ENCODE assay signal across 8 cellular contexts in genomic region chr4:38667005-38667771, GRCh38. TPM values are rescaled to one million over a fixed set of nuclear protein-coding genes. Genes with fewer than 3 reads are reported as not detected.
A peak's percentile ranks its signal among the peaks of the same experiment; 100 is the strongest.
DNase-seq lines count a peak whose midpoint lies in the region; ATAC-seq and TF ChIP-seq lines count a peak whose summit lies in the region.

No MANE protein-coding gene starts in this region.

- peak in 1 of 4 experiments; percentile 5 for TF ChIP-seq CTCF in uterus (IDR thresholded peaks at IDR 0.05)

- H3K27ac ChIP-seq in Karpas-422 (ENCODE audit: low read length) (no peak overlapping the region), uterus (peak overlapping the region; percentile 93 to 99)

- H3K9ac ChIP-seq in ES-I3 (ENCODE audit: low read depth, low read length) = peak overlapping the region; percentile 84
- no peak overlapping the region for H3K9ac ChIP-seq in Karpas-422 (ENCODE audit: low read length)

- H3K9me3 ChIP-seq in ES-I3 (ENCODE audit: control insufficient read depth, insufficient read depth, low read length) (no peaks in the 10 kb centered on the region), Karpas-422 (ENCODE audit: low read length) (no peaks in the 10 kb centered on the region), uterus (no peaks in the 10 kb centered on the region)

- H3K27me3 ChIP-seq in Karpas-422 (ENCODE audit: low read length) (no peaks in the 10 kb centered on the region), uterus (no peaks in the 10 kb centered on the region)

- POLR2A ChIA-PET in naive thymus-derived CD8-positive, alpha-beta T cell (lab: Charles Lee) = interaction anchor here (0.5 to 11.1 kb wide), 11 partner anchors 9 to 356 kb away, joined by 3 to 181 read pairs (median 8); no protein-coding TSS in a partner anchor

- peaks cover 70% of the 10 kb centered on the region for H3K4me1 Mint-ChIP-seq in activated naive CD4-positive, alpha-beta T cell treated with anti-CD3 and anti-CD28 coated beads, Interleukin-2, amount 10 ng/mL, durations not matched to agents 7 days and 5 days
- H3K4me1 Mint-ChIP-seq in naive thymus-derived CD8-positive, alpha-beta T cell = peaks cover 31 to 73% (median 61%) of the 10 kb centered on the region in 4 donors

- no peaks in the 10 kb centered on the region for H3K9me2 ChIP-seq in Karpas-422 (replicated peaks; ENCODE audit: insufficient read depth, low read length)

- H3K27ac Mint-ChIP-seq in activated naive CD4-positive, alpha-beta T cell treated with anti-CD3 and anti-CD28 coated beads, Interleukin-2, amount 10 ng/mL, durations not matched to agents 7 days and 5 days = peak overlapping the region; percentile 91
- H3K27ac Mint-ChIP-seq in naive thymus-derived CD8-positive, alpha-beta T cell = peak overlapping the region; percentile 92 to 100 (median 98)

- no peaks in the 10 kb centered on the region for H3K79me2 ChIP-seq in Karpas-422 (ENCODE audit: low read length)

- H2AFZ ChIP-seq in Karpas-422 (ENCODE audit: low read length) = no peak overlapping the region

- ATAC-seq in naive thymus-derived CD8-positive, alpha-beta T cell = peak; percentile 43 to 68
- ATAC-seq in HG03460 (IDR thresholded peaks at IDR 0.05; ENCODE audit: unreplicated experiment) = no peak

- intact Hi-C loops in uterus (cut with DNase I; ENCODE audit: low total_unique reads) = no loop called here

- CTCF ChIA-PET in activated naive CD4-positive, alpha-beta T cell treated with anti-CD3 and anti-CD28 coated beads, Interleukin-2, amount 10 ng/mL, durations not matched to agents 7 days and 5 days (lab: Charles Lee) = interaction anchor here (1.0 to 2.5 kb wide), 8 partner anchors 8 to 598 kb away, joined by 3 to 11 read pairs (median 3); no protein-coding TSS in a partner anchor

- H3K4me3 Mint-ChIP-seq in activated naive CD4-positive, alpha-beta T cell treated with anti-CD3 and anti-CD28 coated beads, Interleukin-2, amount 10 ng/mL, durations not matched to agents 7 days and 5 days = peak overlapping the region; percentile 93
- H3K4me3 Mint-ChIP-seq in naive thymus-derived CD8-positive, alpha-beta T cell = peak overlapping the region; percentile 90 to 99 (median 97)

- H3K36me3 Mint-ChIP-seq in activated naive CD4-positive, alpha-beta T cell treated with anti-CD3 and anti-CD28 coated beads, Interleukin-2, amount 10 ng/mL, durations not matched to agents 7 days and 5 days = peaks cover 42% of the 10 kb centered on the region
- H3K36me3 Mint-ChIP-seq in naive thymus-derived CD8-positive, alpha-beta T cell = peaks cover 0 to 14% (median 3%) of the 10 kb centered on the region in 3 donors

- no peak overlapping the region for H3K4me3 ChIP-seq in Karpas-422 (ENCODE audit: low read length)
- peak overlapping the region; percentile 89 to 95 for H3K4me3 ChIP-seq in uterus

- no peaks in the 10 kb centered on the region for H3K36me3 ChIP-seq in ES-I3 (ENCODE audit: insufficient read depth, low read length)
- H3K36me3 ChIP-seq in Karpas-422 (ENCODE audit: insufficient read depth, low read length) = no peaks in the 10 kb centered on the region
- H3K36me3 ChIP-seq in uterus = no peaks in the 10 kb centered on the region

- H3K4me2 ChIP-seq in Karpas-422 (ENCODE audit: low read depth, low read length, poor library complexity, severe bottlenecking) = no peak overlapping the region

- H3K4me1 ChIP-seq in ES-I3 (ENCODE audit: insufficient read depth, low read length) = peaks cover 54% of the 10 kb centered on the region
- H3K4me1 ChIP-seq in Karpas-422 (ENCODE audit: low read length) = peaks cover 9% of the 10 kb centered on the region
- H3K4me1 ChIP-seq in uterus = peaks cover 7 to 28% of the 10 kb centered on the region in 2 donors

- peak; percentile 60 to 73 for TF ChIP-seq POLR2A in uterus (IDR thresholded peaks at IDR 0.05)

- no peaks in the 10 kb centered on the region for H3K9me3 Mint-ChIP-seq in activated naive CD4-positive, alpha-beta T cell treated with anti-CD3 and anti-CD28 coated beads, Interleukin-2, amount 10 ng/mL, durations not matched to agents 7 days and 5 days
- no peaks in the 10 kb centered on the region for H3K9me3 Mint-ChIP-seq in naive thymus-derived CD8-positive, alpha-beta T cell

- H3K27me3 Mint-ChIP-seq in activated naive CD4-positive, alpha-beta T cell treated with anti-CD3 and anti-CD28 coated beads, Interleukin-2, amount 10 ng/mL, durations not matched to agents 7 days and 5 days = no peaks in the 10 kb centered on the region
- no peaks in the 10 kb centered on the region for H3K27me3 Mint-ChIP-seq in naive thymus-derived CD8-positive, alpha-beta T cell

- DNase-seq in Karpas-422 (peak; percentile 38), RKO (ENCODE audit: low spot score) (peak; percentile 98), fibroblast of the conjunctiva (ENCODE audit: low read depth) (peak; percentile 93), uterus (peak; percentile 74 to 91)
- DNase-seq in activated naive CD4-positive, alpha-beta T cell treated with anti-CD3 and anti-CD28 coated beads, Interleukin-2, amount 10 ng/mL, durations not matched to agents 7 days and 5 days = peak; percentile 76
- DNase-seq in naive thymus-derived CD8-positive, alpha-beta T cell = peak; percentile 30 to 90 (median 80)

- H4K20me1 ChIP-seq in Karpas-422 (ENCODE audit: insufficient read depth, low read depth, low read length) = no peaks in the 10 kb centered on the region

RNA-seq across cellular contexts. Expression of gene KLF3, which starts 3.2 kb away (rescaled TPM):
- not detected in 2 replicates for total RNA-seq in Karpas-422 (2014; rRNA removed; shearing (Covaris generic); ENCODE audit: low replicate concordance)
- 100 to 1,000 TPM; 124 to 125 TPM for total RNA-seq in naive thymus-derived CD8-positive, alpha-beta T cell
- 10 to 100 TPM; 46.2 to 56.6 (median 50.8) TPM for polyA plus RNA-seq in naive thymus-derived CD8-positive, alpha-beta T cell
- 10 to 100 TPM; 13.8 to 69.0 (median 41.2) TPM for total RNA-seq in uterus

Comparison
In these comparisons a context has a peak if more than half of its experiments do, and no peak if none do; other contexts are left out.
1. DNase-seq: peak in every context shown above with its lines; median percentile 98 in RKO; 93 in fibroblast of the conjunctiva; 82 in uterus; 80 in naive thymus-derived CD8-positive, alpha-beta T cell; 76 in activated naive CD4-positive, alpha-beta T cell treated with anti-CD3 and anti-CD28 coated beads, Interleukin-2, amount 10 ng/mL, durations not matched to agents 7 days and 5 days; 38 in Karpas-422.
2. RNA of gene KLF3, which starts 3.2 kb away (total RNA-seq): 124 to 125 TPM in naive thymus-derived CD8-positive, alpha-beta T cell and 13.8 to 69.0 TPM in uterus; not detected in Karpas-422; every median in the first group is over 10 times any median in the second.